17 cellular contexts compared by ENCODE assay signal in genomic region chr1:209527372-209527771, GRCh38. TPM values are rescaled to one million over a fixed set of nuclear protein-coding genes. Genes with fewer than 3 reads are reported as not detected.
DNase-seq lines count a peak whose midpoint lies in the region; FAIRE-seq and TF ChIP-seq lines count a peak whose summit lies in the region.
"Had no signal": no experiment of that assay in that cellular context is flagged by ENCODE, and none has a peak within 500 bp of the region (broad histone marks: within the 10 kb centered on the region; RNA-seq: fewer than 3 reads in every experiment).

No MANE protein-coding gene starts in this region.

- no peak overlapping the region for H3K4me3 Mint-ChIP-seq in activated CD4-positive, alpha-beta memory T cell treated with anti-CD3 and anti-CD28 coated beads, Interleukin-2, amount 10 ng/mL, durations not matched to agents 7 days and 5 days
- H3K4me3 Mint-ChIP-seq: activated T-helper 17 cell treated with anti-CD3 and anti-CD28 coated beads, Interleukin-2, amount 50 U/mL, for 72 hours; nephron had no signal

- no peaks in the 10 kb centered on the region for H3K79me2 ChIP-seq in PC-9 (ENCODE audit: low read depth)

- 0 out of 2 replicates have a peak, but pooled peaks cover 7% of the 10 kb centered on the region for H3K27me3 ChIP-seq in PC-9 (ENCODE audit: insufficient read depth, low read depth)
- H3K27me3 ChIP-seq: esophagus squamous epithelium, Peyer's patch had no signal

- no TSS peak for BruUV-seq in PC-9 (replicated peaks; lab: Mats Ljungman, UMichigan)

- H3K9me3 Mint-ChIP-seq in activated CD4-positive, alpha-beta memory T cell treated with anti-CD3 and anti-CD28 coated beads, Interleukin-2, amount 10 ng/mL, durations not matched to agents 7 days and 5 days = no peaks in the 10 kb centered on the region
- H3K9me3 Mint-ChIP-seq: activated T-helper 17 cell treated with anti-CD3 and anti-CD28 coated beads, Interleukin-2, amount 50 U/mL, for 72 hours; nephron had no signal

- H3K4me1 ChIP-seq in PC-9 (replicated peaks; ENCODE audit: insufficient read depth) = no peaks in the 10 kb centered on the region
- H3K4me1 ChIP-seq: Peyer's patch had no signal

- H3K27ac Mint-ChIP-seq in activated CD4-positive, alpha-beta memory T cell treated with anti-CD3 and anti-CD28 coated beads, Interleukin-2, amount 10 ng/mL, durations not matched to agents 7 days and 5 days = no peak overlapping the region
- H3K27ac Mint-ChIP-seq: activated T-helper 17 cell treated with anti-CD3 and anti-CD28 coated beads, Interleukin-2, amount 50 U/mL, for 72 hours had no signal

- DNase-seq in COLO829 (ENCODE audit: low spot score) (peak; percentile 36), RCC 7860 (ENCODE audit: low spot score) (peak; percentile 95), epithelial cell of prostate (ENCODE audit: low read depth, low spot score) (no peak), non-pigmented ciliary epithelial cell (ENCODE audit: low read depth) (peak; percentile 63), PC-9 (no peak), midbrain (lab: John Stamatoyannopoulos, UW) (no peak), NCI-H146 (lab: John Stamatoyannopoulos, UW) (no peak)
- DNase-seq in activated CD4-positive, alpha-beta memory T cell treated with anti-CD3 and anti-CD28 coated beads, Interleukin-2, amount 10 ng/mL, durations not matched to agents 7 days and 5 days = no peak
- DNase-seq: anterior cingulate cortex, cortex of kidney, esophagus squamous epithelium, hypothalamus, NCI-H187, NCI-H510A, Peyer's patch had no signal

- H3K4me2 ChIP-seq in PC-9 = no peak overlapping the region

- no peaks in the 10 kb centered on the region for H3K4me1 Mint-ChIP-seq in activated CD4-positive, alpha-beta memory T cell treated with anti-CD3 and anti-CD28 coated beads, Interleukin-2, amount 10 ng/mL, durations not matched to agents 7 days and 5 days
- H3K4me1 Mint-ChIP-seq: activated T-helper 17 cell treated with anti-CD3 and anti-CD28 coated beads, Interleukin-2, amount 50 U/mL, for 72 hours had no signal

- no peaks in the 10 kb centered on the region for H3K9me3 ChIP-seq in PC-9 (ENCODE audit: insufficient read depth, low read depth)
- H3K9me3 ChIP-seq: esophagus squamous epithelium, Peyer's patch had no signal

- H3K27me3 Mint-ChIP-seq in activated CD4-positive, alpha-beta memory T cell treated with anti-CD3 and anti-CD28 coated beads, Interleukin-2, amount 10 ng/mL, durations not matched to agents 7 days and 5 days = peaks cover 48% of the 10 kb centered on the region

- no peak overlapping the region for H3K4me3 ChIP-seq in PC-9
- H3K4me3 ChIP-seq: esophagus squamous epithelium, Peyer's patch had no signal

- no peaks in the 10 kb centered on the region for H3F3A ChIP-seq in PC-9 (ENCODE audit: insufficient read depth, low read depth)

- CTCF ChIA-PET in PC-9 (lab: Charles Lee) = no interaction called here
- CTCF ChIA-PET in activated CD4-positive, alpha-beta memory T cell treated with anti-CD3 and anti-CD28 coated beads, Interleukin-2, amount 10 ng/mL, durations not matched to agents 7 days and 5 days (lab: Charles Lee) = no interaction called here

- peak overlapping the region; percentile 27 for H3K27ac ChIP-seq in epithelial cell of prostate
- H3K27ac ChIP-seq in PC-9 = no peak overlapping the region
- H3K27ac ChIP-seq: esophagus squamous epithelium, Peyer's patch had no signal

- no peak overlapping the region for H2AFZ ChIP-seq in PC-9

- H3K9me2 ChIP-seq in PC-9 (ENCODE audit: insufficient read depth) = no peaks in the 10 kb centered on the region

- intact Hi-C loops in PC-9 (cut with micrococcal nuclease; ENCODE audit: unreplicated experiment) = no loop called here

- H3K36me3 ChIP-seq in PC-9 (ENCODE audit: low read depth) = no peaks in the 10 kb centered on the region
- H3K36me3 ChIP-seq: esophagus squamous epithelium, Peyer's patch had no signal

- no peaks in the 10 kb centered on the region for H3K36me3 Mint-ChIP-seq in activated CD4-positive, alpha-beta memory T cell treated with anti-CD3 and anti-CD28 coated beads, Interleukin-2, amount 10 ng/mL, durations not matched to agents 7 days and 5 days (ENCODE audit: low read depth)

- TF ChIP-seq CTCF in PC-9 (conservative IDR thresholded peaks at IDR 0.05) = no peak

- POLR2A ChIA-PET in PC-9 (lab: Charles Lee; ENCODE audit: unreplicated experiment) = no interaction called here
- POLR2A ChIA-PET in activated CD4-positive, alpha-beta memory T cell treated with anti-CD3 and anti-CD28 coated beads, Interleukin-2, amount 10 ng/mL, durations not matched to agents 7 days and 5 days (lab: Charles Lee) = no interaction called here

- no peaks in the 10 kb centered on the region for H4K20me1 ChIP-seq in PC-9 (ENCODE audit: insufficient read depth)

- no peak for FAIRE-seq in RCC 7860 (lab: Jason Lieb, UNC)

RNA-seq across cellular contexts. Expression of gene CAMK1G, which starts 56.1 kb away (rescaled TPM):
- total RNA-seq in PC-9 (2021) = not detected in 2 replicates
- total RNA-seq in activated CD4-positive, alpha-beta memory T cell treated with anti-CD3 and anti-CD28 coated beads, Interleukin-2, amount 10 ng/mL, durations not matched to agents 7 days and 5 days = not detected
- total RNA-seq: Peyer's patch had no signal

Comparison
In these comparisons a context has a peak if more than half of its experiments do, and no peak if none do; other contexts are left out.
1. DNase-seq: peak in COLO829 (single experiment), RCC 7860 (single experiment) and non-pigmented ciliary epithelial cell (single experiment); none in epithelial cell of prostate (single experiment), PC-9 (0 of 2), midbrain (single experiment), activated CD4-positive, alpha-beta memory T cell treated with anti-CD3 and anti-CD28 coated beads, Interleukin-2, amount 10 ng/mL, durations not matched to agents 7 days and 5 days (single experiment) and NCI-H146 (single experiment).